ENCODE assay signal across 16 cellular contexts in the genomic region with DNA sequence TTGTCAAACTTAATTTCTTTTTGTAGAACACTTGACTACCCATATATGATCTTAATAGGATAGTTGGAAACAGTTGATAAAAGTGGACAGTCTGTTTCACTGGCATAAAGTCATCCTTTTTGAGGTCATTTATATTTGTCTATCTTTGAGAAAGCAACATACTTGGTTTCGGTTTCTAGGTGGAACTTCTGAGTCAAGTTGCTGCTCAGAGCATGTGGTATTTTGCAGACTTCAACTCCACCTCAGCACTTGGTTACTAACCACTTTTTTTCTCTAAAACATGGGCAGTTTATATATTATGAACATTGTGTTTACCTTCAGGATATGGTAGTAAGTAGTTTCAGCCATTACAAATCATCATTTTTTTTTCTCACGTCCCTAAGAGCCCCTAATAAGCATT.
DNase-seq lines count a peak whose midpoint lies in the region; ATAC-seq, FAIRE-seq and TF ChIP-seq lines count a peak whose summit lies in the region.
"Had no signal": no experiment of that assay in that cellular context is flagged by ENCODE, and none has a peak within 500 bp of the region (broad histone marks: within the 10 kb centered on the region; RNA-seq: fewer than 3 reads in every experiment).

No MANE protein-coding gene starts in this region.

- DNase-seq in GM12891 (ENCODE audit: insufficient read length, low spot score) (peak; percentile 4), AG08395 (ENCODE audit: low spot score) (no peak), superior temporal gyrus (ENCODE audit: extremely low spot score) (no peak)
- no peak for DNase-seq in activated naive CD4-positive, alpha-beta T cell treated with Interleukin-2 at 50 U/mL for 16 hours
- no peak for DNase-seq in activated naive CD4-positive, alpha-beta T cell treated with anti-CD3 and anti-CD28 coated beads for 36 hours
- DNase-seq: activated T-cell treated with anti-CD3 and anti-CD28 coated beads, Interleukin-2, amount 50 U/mL, for 72 hours; Calu3; KBM-7; mesendoderm; NCI-H2107; upper lobe of left lung had no signal

- intact Hi-C loops in activated naive CD4-positive, alpha-beta T cell treated with anti-CD3 and anti-CD28 coated beads for 36 hours (cut with micrococcal nuclease) = no loop called here

- H3K27ac ChIP-seq in OCI-LY1 (ENCODE audit: low read depth, low read length, poor library complexity, severe bottlenecking) = peak overlapping the region; percentile 15
- H3K27ac ChIP-seq: A549, upper lobe of left lung had no signal

- no peaks in the 10 kb centered on the region for H3K27me3 ChIP-seq in OCI-LY1 (ENCODE audit: insufficient read depth, low read length)
- H3K27me3 ChIP-seq: upper lobe of left lung had no signal

- no peaks in the 10 kb centered on the region for H3K9me2 ChIP-seq in OCI-LY1 (ENCODE audit: low read depth, low read length)

- no peaks in the 10 kb centered on the region for H3K36me3 Mint-ChIP-seq in activated naive CD4-positive, alpha-beta T cell treated with anti-CD3 and anti-CD28 coated beads for 36 hours (ENCODE audit: low read depth)

- H3K4me3 Mint-ChIP-seq in activated naive CD4-positive, alpha-beta T cell treated with anti-CD3 and anti-CD28 coated beads for 36 hours = no peak overlapping the region
- H3K4me3 Mint-ChIP-seq: activated T-cell treated with anti-CD3 and anti-CD28 coated beads, Interleukin-2, amount 50 U/mL, for 72 hours had no signal

- H3K9me3 Mint-ChIP-seq in activated naive CD4-positive, alpha-beta T cell treated with anti-CD3 and anti-CD28 coated beads for 36 hours = peaks cover 7% of the 10 kb centered on the region

- H3K36me3 ChIP-seq in OCI-LY1 (ENCODE audit: insufficient read depth, low read length) = no peaks in the 10 kb centered on the region
- H3K36me3 ChIP-seq: upper lobe of left lung had no signal

- FAIRE-seq in GM12891 (lab: Jason Lieb, UNC) = no peak
- FAIRE-seq: A549, astrocyte had no signal

- H3K79me2 ChIP-seq in OCI-LY1 (ENCODE audit: insufficient read depth, low read length) = no peaks in the 10 kb centered on the region

- H3K9ac ChIP-seq in OCI-LY1 (ENCODE audit: low read length) = no peak overlapping the region

- no peaks in the 10 kb centered on the region for H3K27me3 Mint-ChIP-seq in activated naive CD4-positive, alpha-beta T cell treated with anti-CD3 and anti-CD28 coated beads for 36 hours (ENCODE audit: low read depth)

- H3K4me1 ChIP-seq in OCI-LY1 (ENCODE audit: insufficient read depth, low read length, severe bottlenecking) = peaks cover 57% of the 10 kb centered on the region
- H3K4me1 ChIP-seq: A549, upper lobe of left lung had no signal

- H3K9me3 ChIP-seq in OCI-LY1 (ENCODE audit: low read length) = peaks cover 7% of the 10 kb centered on the region
- H3K9me3 ChIP-seq: A549 had no signal

- no peak for TF ChIP-seq POLR2A in GM12891 (IDR thresholded peaks at IDR 0.05; ENCODE audit: low read depth, low read length)

- TF ChIP-seq CTCF in OCI-LY1 (IDR thresholded peaks at IDR 0.05; ENCODE audit: low read length) = no peak

- H3K4me3 ChIP-seq in OCI-LY1 (ENCODE audit: low read depth, low read length, poor library complexity, severe bottlenecking) = no peak overlapping the region
- H3K4me3 ChIP-seq: A549, upper lobe of left lung had no signal

- no peaks in the 10 kb centered on the region for H4K20me1 ChIP-seq in OCI-LY1 (ENCODE audit: insufficient read depth, low read length)

- CTCF ChIA-PET in activated naive CD4-positive, alpha-beta T cell treated with anti-CD3 and anti-CD28 coated beads for 36 hours (lab: Charles Lee) = no interaction called here

- peak overlapping the region; percentile 39 for H2AFZ ChIP-seq in OCI-LY1 (ENCODE audit: low read length)

- peak; percentile 78 for ATAC-seq in GM21360 (IDR thresholded peaks at IDR 0.05; ENCODE audit: unreplicated experiment)
- peak; percentile 70 for ATAC-seq in HG03060 (IDR thresholded peaks at IDR 0.05; ENCODE audit: low read depth, unreplicated experiment)
- ATAC-seq: A549; activated T-cell treated with anti-CD3 and anti-CD28 coated beads, Interleukin-2, amount 50 U/mL, for 72 hours had no signal

- no peak overlapping the region for H3K4me2 ChIP-seq in OCI-LY1 (ENCODE audit: low read length)
- H3K4me2 ChIP-seq: A549 had no signal

- H3K4me1 Mint-ChIP-seq in activated naive CD4-positive, alpha-beta T cell treated with anti-CD3 and anti-CD28 coated beads for 36 hours (ENCODE audit: low read depth) = no peaks in the 10 kb centered on the region

- no peak overlapping the region for H3K27ac Mint-ChIP-seq in activated naive CD4-positive, alpha-beta T cell treated with anti-CD3 and anti-CD28 coated beads for 36 hours
- H3K27ac Mint-ChIP-seq: activated T-cell treated with anti-CD3 and anti-CD28 coated beads, Interleukin-2, amount 50 U/mL, for 72 hours had no signal

- H3F3A ChIP-seq in OCI-LY1 (ENCODE audit: insufficient read depth, low read length) = 0 out of 2 replicates have a peak, but pooled peaks cover 3% of the 10 kb centered on the region

TF ChIP-seq in GM12891, 5 proteins besides CTCF, POLR2A, EP300 and RAD21:
- no peak for TF ChIP-seq SPI1 (IDR thresholded peaks at IDR 0.05; ENCODE audit: low read depth, low read length)
